21 cellular contexts compared by ENCODE assay signal in genomic region chr1:179798213-179798863, GRCh38. TPM values are rescaled to one million over a fixed set of nuclear protein-coding genes. Genes with fewer than 3 reads are reported as not detected.
"Had no signal": no experiment of that assay in that cellular context is flagged by ENCODE, and none has a peak within 500 bp of the region (broad histone marks: within the 10 kb centered on the region; RNA-seq: fewer than 3 reads in every experiment).

No MANE protein-coding gene starts in this region.

- H3K4me3 ChIP-seq: esophagus muscularis mucosa, gastrocnemius medialis, mucosa of descending colon, stomach, thoracic aorta, transverse colon had no signal

- H3K4me1 ChIP-seq: esophagus muscularis mucosa, stomach, transverse colon had no signal

- H3K9me3 Mint-ChIP-seq: effector memory CD8-positive, alpha-beta T cell; immature natural killer cell; natural killer cell; neural crest cell had no signal

- H3K36me3 ChIP-seq: esophagus muscularis mucosa, gastrocnemius medialis, stomach, thoracic aorta, transverse colon had no signal

- H3K27ac ChIP-seq: epithelial cell of prostate, esophagus muscularis mucosa, stomach, thoracic aorta, transverse colon had no signal

- H3K36me3 Mint-ChIP-seq: immature natural killer cell, natural killer cell had no signal

- DNase-seq: central memory CD4-positive, alpha-beta T cell; effector memory CD8-positive, alpha-beta T cell; gastrocnemius medialis; immature natural killer cell; kidney; left cardiac atrium; mammary epithelial cell; mucosa of descending colon; natural killer cell; posterior cingulate gyrus; stimulated activated naive CD4-positive, alpha-beta T cell; stomach; substantia nigra; transverse colon had no signal

- H3K27me3 ChIP-seq: esophagus muscularis mucosa, gastrocnemius medialis, stomach, transverse colon had no signal

- H3K4me3 Mint-ChIP-seq: effector memory CD8-positive, alpha-beta T cell; immature natural killer cell; natural killer cell; neural crest cell had no signal

- H3K27ac Mint-ChIP-seq: effector memory CD8-positive, alpha-beta T cell; immature natural killer cell; natural killer cell had no signal

- H3K4me1 Mint-ChIP-seq: immature natural killer cell, natural killer cell, neural crest cell had no signal

- ATAC-seq: effector memory CD8-positive, alpha-beta T cell; mucosa of descending colon; natural killer cell had no signal

- H3K9me3 ChIP-seq: esophagus muscularis mucosa, gastrocnemius medialis, mucosa of descending colon, stomach, thoracic aorta, transverse colon had no signal

RNA-seq across cellular contexts. Expression of gene FAM163A, which starts 55.2 kb away (rescaled TPM):
- total RNA-seq: kidney, liver, mammary epithelial cell, mesenteric fat pad, natural killer cell, neural crest cell, osteocyte, thoracic aorta had no signal
- polyA plus RNA-seq: immature natural killer cell, mammary epithelial cell had no signal
